ENCODE assay signal across 11 cellular contexts in genomic region chr11:7520981-7521487, GRCh38. TPM values are rescaled to one million over a fixed set of nuclear protein-coding genes. Genes with fewer than 3 reads are reported as not detected.
DNase-seq lines count a peak whose midpoint lies in the region; ATAC-seq and TF ChIP-seq lines count a peak whose summit lies in the region.
"Had no signal": no experiment of that assay in that cellular context is flagged by ENCODE, and none has a peak within 500 bp of the region (broad histone marks: within the 10 kb centered on the region; RNA-seq: fewer than 3 reads in every experiment).

No MANE protein-coding gene starts in this region.

- H3K9ac ChIP-seq in KMS-11 (no peak overlapping the region), neuronal stem cell (ENCODE audit: low read depth, low read length, poor library complexity) (no peak overlapping the region)

- H3K14ac ChIP-seq in neuronal stem cell (ENCODE audit: low read length) = no peak overlapping the region

- intact Hi-C loops in left lung (cut with DNase I) = no loop called here

- H3K9me3 ChIP-seq in left lung = no peaks in the 10 kb centered on the region
- no peaks in the 10 kb centered on the region for H3K9me3 ChIP-seq in neuronal stem cell (replicated peaks in 1 of 2; ENCODE audit: control insufficient read depth in 2 of 2, insufficient read depth in 1 of 2, low read depth in 1 of 2, low read length in 2 of 2)
- H3K9me3 ChIP-seq: SJSA1 had no signal

- no peak overlapping the region for H2BK12ac ChIP-seq in neuronal stem cell (ENCODE audit: low read length)

- H2AFZ ChIP-seq in KMS-11 (ENCODE audit: low read depth) (no peak overlapping the region), neuronal stem cell (ENCODE audit: low read length) (no peak overlapping the region)

- peaks cover 25% of the 10 kb centered on the region for H3K27me3 Mint-ChIP-seq in progenitor cell of endocrine pancreas
- H3K27me3 Mint-ChIP-seq: dendritic cell treated with granulocyte-macrophage colony-stimulating factor and Interleukin-4, amounts not matched to agents 40 ng/mL and 50 ng/mL, for 4 days had no signal

- H3K36me3 ChIP-seq in KMS-11 (ENCODE audit: insufficient read depth) (no peaks in the 10 kb centered on the region), left lung (no peaks in the 10 kb centered on the region), neuronal stem cell (replicated peaks in 1 of 2; ENCODE audit: control insufficient read depth in 2 of 2, insufficient read depth in 2 of 2, low read length in 2 of 2) (no peaks in the 10 kb centered on the region)
- H3K36me3 ChIP-seq: SJSA1 had no signal

- peaks cover 4% of the 10 kb centered on the region for H3K36me3 Mint-ChIP-seq in progenitor cell of endocrine pancreas (ENCODE audit: insufficient read depth)

- no CpG with 5 or more reads among the region's 2 CpGs for WGBS in neuronal stem cell (ENCODE audit: extremely low coverage in 2 of 2, insufficient read length in 2 of 2, insufficient replicate concordance in 1 of 2), 2 donors

- no peak overlapping the region for H2BK15ac ChIP-seq in neuronal stem cell (ENCODE audit: low read length)

- no peak overlapping the region for H4K8ac ChIP-seq in neuronal stem cell (ENCODE audit: low read depth, low read length)

- 0 out of 2 replicates have a peak overlapping the region, but pooled peaks have one; percentile 2 for H3K4me2 ChIP-seq in KMS-11
- H3K4me2 ChIP-seq in neuronal stem cell (ENCODE audit: insufficient read depth, low read length, poor library complexity, severe bottlenecking) = no peak overlapping the region

- H3K4me1 ChIP-seq in KMS-11 (ENCODE audit: low read depth, poor library complexity, severe bottlenecking) (peaks cover 17% of the 10 kb centered on the region), left lung (peaks cover 13 to 38% of the 10 kb centered on the region in 2 donors), neuronal stem cell (ENCODE audit: control insufficient read depth in 2 of 2, insufficient read depth in 1 of 2, low read depth in 1 of 2, low read length in 2 of 2) (no peaks in the 10 kb centered on the region), foreskin keratinocyte (peaks cover 5% of the 10 kb centered on the region)
- H3K4me1 ChIP-seq: SJSA1 had no signal

- no peaks in the 10 kb centered on the region for H3K79me2 ChIP-seq in KMS-11 (ENCODE audit: insufficient read depth, low read depth)

- no peaks in the 10 kb centered on the region for H3K27me3 ChIP-seq in KMS-11 (ENCODE audit: insufficient read depth, low read depth)
- no peaks in the 10 kb centered on the region for H3K27me3 ChIP-seq in left lung
- peaks cover 0 to 49% (median 0%) of the 10 kb centered on the region in 3 experiments for H3K27me3 ChIP-seq in neuronal stem cell (ENCODE audit: control insufficient read depth in 3 of 3, insufficient read depth in 3 of 3, low read depth in 1 of 3, low read length in 3 of 3)
- no peaks in the 10 kb centered on the region for H3K27me3 ChIP-seq in foreskin keratinocyte
- H3K27me3 ChIP-seq: SJSA1 had no signal

- H4K20me1 ChIP-seq in KMS-11 (ENCODE audit: insufficient read depth) = no peaks in the 10 kb centered on the region

- H3K18ac ChIP-seq in neuronal stem cell (ENCODE audit: low read length) = no peak overlapping the region

- H2BK5ac ChIP-seq in neuronal stem cell (ENCODE audit: low read length) = no peak overlapping the region

- no peak overlapping the region for H3K4me3 Mint-ChIP-seq in progenitor cell of endocrine pancreas (ENCODE audit: low read depth)
- H3K4me3 Mint-ChIP-seq: nephron had no signal

- H4K91ac ChIP-seq in neuronal stem cell (ENCODE audit: low read depth, low read length, poor library complexity) = no peak overlapping the region

- H3K27ac ChIP-seq in KMS-11 (no peak overlapping the region), left lung (peak overlapping the region in 1 of 2 donors; percentile 11), neuronal stem cell (replicated peaks; ENCODE audit: low read length) (no peak overlapping the region), foreskin keratinocyte (no peak overlapping the region)
- H3K27ac ChIP-seq: SJSA1 had no signal

- no peak overlapping the region for H2AK5ac ChIP-seq in neuronal stem cell (ENCODE audit: low read depth, low read length)

- DNase-seq in left lung (no peak), neuronal stem cell (ENCODE audit: low spot score) (no peak), progenitor cell of endocrine pancreas (ENCODE audit: low spot score, unreplicated experiment) (no peak), foreskin keratinocyte (no peak)
- DNase-seq in activated effector memory CD4-positive, alpha-beta T cell treated with Interleukin-2 at 50 U/mL for 16 hours = no peak

- H3K4me3 ChIP-seq in KMS-11 (IDR thresholded peaks at IDR 0.05; ENCODE audit: insufficient read depth, low read depth, low read length) (no peak overlapping the region), left lung (no peak overlapping the region), neuronal stem cell (ENCODE audit: low read length in 2 of 2) (no peak overlapping the region)
- H3K4me3 ChIP-seq: SJSA1 had no signal

- no peaks in the 10 kb centered on the region for H3K4me1 Mint-ChIP-seq in progenitor cell of endocrine pancreas (ENCODE audit: low read depth)

- no peak overlapping the region for H2BK120ac ChIP-seq in neuronal stem cell (ENCODE audit: low read depth, low read length)

- ATAC-seq in GM18499 (IDR thresholded peaks at IDR 0.05; ENCODE audit: insufficient read depth, unreplicated experiment) = peak; percentile 71
- ATAC-seq in GM21576 (IDR thresholded peaks at IDR 0.05; ENCODE audit: unreplicated experiment) = peak; percentile 79
- peak; percentile 30 for ATAC-seq in left lung
- ATAC-seq in foreskin keratinocyte = no peak

- H3K4ac ChIP-seq in neuronal stem cell (ENCODE audit: low read length) = no peak overlapping the region

- H3K9me3 Mint-ChIP-seq in progenitor cell of endocrine pancreas (ENCODE audit: low read depth) = peaks cover 5% of the 10 kb centered on the region
- H3K9me3 Mint-ChIP-seq: dendritic cell treated with granulocyte-macrophage colony-stimulating factor and Interleukin-4, amounts not matched to agents 40 ng/mL and 50 ng/mL, for 4 days; nephron had no signal

- TF ChIP-seq CTCF in KMS-11 (conservative IDR thresholded peaks at IDR 0.05; ENCODE audit: low read depth, low read length) (no peak), left lung (IDR thresholded peaks at IDR 0.05) (no peak), progenitor cell of endocrine pancreas (IDR thresholded peaks at IDR 0.05; ENCODE audit: unreplicated experiment) (no peak), foreskin keratinocyte (conservative IDR thresholded peaks at IDR 0.05) (no peak)

- H3K79me1 ChIP-seq in neuronal stem cell (ENCODE audit: low read depth, low read length) = no peaks in the 10 kb centered on the region

- no peak overlapping the region for H3K27ac Mint-ChIP-seq in progenitor cell of endocrine pancreas
- H3K27ac Mint-ChIP-seq: dendritic cell treated with granulocyte-macrophage colony-stimulating factor and Interleukin-4, amounts not matched to agents 40 ng/mL and 50 ng/mL, for 4 days; nephron had no signal

- no peak overlapping the region for H3K23ac ChIP-seq in neuronal stem cell (ENCODE audit: low read depth, low read length, poor library complexity)

RNA-seq across cellular contexts. Expression of gene PPFIBP2, which starts 7.2 kb away (rescaled TPM):
- total RNA-seq in left lung (10 to 100 TPM; 18.7 to 20.1 TPM), progenitor cell of endocrine pancreas (64.1 and 66.4 TPM in 2 replicates), foreskin keratinocyte (2.1 and 4.3 TPM in 2 replicates)
- polyA plus RNA-seq in neuronal stem cell (2013, experiment 1 of 2) = 1.7 TPM
- polyA plus RNA-seq in neuronal stem cell (2013, experiment 2 of 2) = 2.3 TPM
- 1.4 and 2.2 TPM in 2 replicates for polyA plus RNA-seq in foreskin keratinocyte

RNA-seq across cellular contexts. Expression of gene OLFML1, which starts 35.7 kb away (rescaled TPM):
- total RNA-seq in left lung (10 to 100 TPM; 28.8 to 44.2 TPM), progenitor cell of endocrine pancreas (0.42 TPM in 1 of 2 replicates, not detected in the other), foreskin keratinocyte (not detected in 2 replicates)
- 0.20 TPM for polyA plus RNA-seq in neuronal stem cell (2013, experiment 1 of 2)
- polyA plus RNA-seq in neuronal stem cell (2013, experiment 2 of 2) = 0.15 TPM
- not detected in 2 replicates for polyA plus RNA-seq in foreskin keratinocyte

Comparison
In these comparisons a context has a peak if more than half of its experiments do, and no peak if none do; other contexts are left out.
1. RNA of gene OLFML1, which starts 35.7 kb away (total RNA-seq): 28.8 to 44.2 TPM in left lung; 0.42 TPM in progenitor cell of endocrine pancreas and not detected in foreskin keratinocyte; every median in the first group is over 10 times any median in the second.